19 cellular contexts compared by ENCODE assay signal in genomic region chr2:216700778-216701177, GRCh38. TPM values are rescaled to one million over a fixed set of nuclear protein-coding genes. Genes with fewer than 3 reads are reported as not detected.
DNase-seq lines count a peak whose midpoint lies in the region; ATAC-seq and TF ChIP-seq lines count a peak whose summit lies in the region.
"Had no signal": no experiment of that assay in that cellular context is flagged by ENCODE, and none has a peak within 500 bp of the region (broad histone marks: within the 10 kb centered on the region; RNA-seq: fewer than 3 reads in every experiment).

No MANE protein-coding gene starts in this region.

- H3K27me3 ChIP-seq in muscle layer of duodenum (ENCODE audit: low read depth, low read length) (no peaks in the 10 kb centered on the region), thyroid gland (no peaks in the 10 kb centered on the region), foreskin keratinocyte (no peaks in the 10 kb centered on the region)
- H3K27me3 ChIP-seq: Peyer's patch had no signal

- intact Hi-C loops in thyroid gland (cut with DNase I), result no loop called here

- no peaks in the 10 kb centered on the region for H3K9me3 ChIP-seq in muscle layer of duodenum (ENCODE audit: control insufficient read depth in 1 of 2, low read length in 2 of 2)
- no peaks in the 10 kb centered on the region for H3K9me3 ChIP-seq in thyroid gland
- H3K9me3 ChIP-seq: BLaER1 treated with 17β-estradiol and CSF1 and Interleukin-3, amounts not matched to agents 10 nM and 100 nM; Peyer's patch had no signal

- no peak for TF ChIP-seq POLR2A in thyroid gland (IDR thresholded peaks at IDR 0.05)

- H3K27ac ChIP-seq in VCaP, result peak overlapping the region; percentile 25; the same call in 1 of the 2 replicates
- peak overlapping the region; percentile 35 for H3K27ac ChIP-seq in muscle layer of duodenum (ENCODE audit: low read length)
- H3K27ac ChIP-seq in thyroid gland, result peak overlapping the region in 2 of 3 donors; percentile 8 to 35
- H3K27ac ChIP-seq in foreskin keratinocyte, result no peak overlapping the region
- H3K27ac ChIP-seq: BLaER1 treated with 17β-estradiol and CSF1 and Interleukin-3, amounts not matched to agents 10 nM and 100 nM had no signal

- H3K4me1 ChIP-seq in muscle layer of duodenum (ENCODE audit: control insufficient read depth in 1 of 2, insufficient read depth in 2 of 2, low read length in 2 of 2) (peaks cover 0 to 39% of the 10 kb centered on the region in 2 donors), thyroid gland (peaks cover 30 to 59% of the 10 kb centered on the region in 2 donors), foreskin keratinocyte (peaks cover 3% of the 10 kb centered on the region)
- H3K4me1 ChIP-seq: BLaER1 treated with 17β-estradiol and CSF1 and Interleukin-3, amounts not matched to agents 10 nM and 100 nM had no signal

- no peak overlapping the region for H3K4me3 ChIP-seq in muscle layer of duodenum (ENCODE audit: low read depth in 1 of 2, low read length in 2 of 2)
- H3K4me3 ChIP-seq in thyroid gland (replicated peaks in 1 of 3), result no peak overlapping the region
- H3K4me3 ChIP-seq: BLaER1 treated with 17β-estradiol and CSF1 and Interleukin-3, amounts not matched to agents 10 nM and 100 nM; Peyer's patch had no signal

- H3K36me3 ChIP-seq in muscle layer of duodenum (ENCODE audit: control insufficient read depth in 1 of 2, insufficient read depth in 2 of 2, low read length in 2 of 2), result no peaks in the 10 kb centered on the region
- no peaks in the 10 kb centered on the region for H3K36me3 ChIP-seq in thyroid gland
- H3K36me3 ChIP-seq: BLaER1 treated with 17β-estradiol and CSF1 and Interleukin-3, amounts not matched to agents 10 nM and 100 nM; Peyer's patch had no signal

- TF ChIP-seq CTCF in VCaP (conservative IDR thresholded peaks at IDR 0.05) (no peak), thyroid gland (IDR thresholded peaks at IDR 0.05) (no peak), foreskin keratinocyte (conservative IDR thresholded peaks at IDR 0.05) (no peak)

- no peak for ATAC-seq in foreskin keratinocyte
- ATAC-seq: activated CD4-positive, alpha-beta T cell treated with anti-CD3 and anti-CD28 coated beads for 36 hours; stimulated activated memory B cell treated with anti-CD40 and anti-IgM and Interleukin-4, amounts not matched to agents 10 μg/mL and 1 μg/mL and 100 μg/mL, for 72 hours had no signal

- DNase-seq in NCI-H2227 treated with DMSO at 0.1 percent for 48 hours (lab: John Stamatoyannopoulos, UW), result peak; percentile 85
- no peak for DNase-seq in NCI-H2227 (lab: John Stamatoyannopoulos, UW; ENCODE audit: unreplicated experiment)
- DNase-seq in thyroid gland, result no peak
- no peak for DNase-seq in stimulated activated CD4-positive, alpha-beta T cell treated with anti-CD3 and anti-CD28 coated beads, Interleukin-12 subunit alpha, Interleukin-12 subunit beta, amount 100 ng/mL, for 4 hours
- DNase-seq in foreskin keratinocyte, result no peak
- DNase-seq in AG08395 (ENCODE audit: low spot score), result no peak
- DNase-seq: activated CD4-positive, alpha-beta T cell treated with anti-CD3 and anti-CD28 coated beads for 36 hours; activated naive CD8-positive, alpha-beta T cell treated with anti-CD3 and anti-CD28 coated beads for 36 hours; Calu3; foreskin fibroblast; Karpas-422; midbrain; Peyer's patch had no signal

- WGBS in thyroid gland, 2 donors, result 56 to 59% methylated on average over 5 of the region's 5 CpGs

RNA-seq across cellular contexts. Expression of gene IGFBP5, which starts 5.4 kb away (rescaled TPM):
- total RNA-seq in thyroid gland, result 1,000 to 10,000 TPM in 1 of 4 donors, 100 to 1,000 TPM in 3; 704 to 1,519 (median 952) TPM
- total RNA-seq in foreskin keratinocyte, result 0.20 and 0.28 TPM in 2 replicates
- 0.07 and 0.19 TPM in 2 replicates for polyA plus RNA-seq in foreskin keratinocyte
- total RNA-seq: activated CD4-positive, alpha-beta T cell treated with anti-CD3 and anti-CD28 coated beads for 36 hours; activated naive CD8-positive, alpha-beta T cell treated with anti-CD3 and anti-CD28 coated beads for 36 hours; activated T-helper 1 cell treated with anti-CD3 and anti-CD28 coated beads, Interleukin-12 subunit alpha, Interleukin-12 subunit beta, Interleukin-2, Interleukin-4 antibody, amounts not matched to agents 30 ng/mL and 10 ng/mL and 1 ng/mL, durations not matched to agents 14 hours and 24 hours and 36 hours; endothelial cell of umbilical vein had no signal

Comparison
In these comparisons a context has a peak if more than half of its experiments do, and no peak if none do; other contexts are left out.
1. RNA of gene IGFBP5, which starts 5.4 kb away (total RNA-seq): 704 to 1,519 TPM in thyroid gland; 0.20 to 0.28 TPM in foreskin keratinocyte; every median in the first group is over 100 times any median in the second.